In the genomic region with DNA sequence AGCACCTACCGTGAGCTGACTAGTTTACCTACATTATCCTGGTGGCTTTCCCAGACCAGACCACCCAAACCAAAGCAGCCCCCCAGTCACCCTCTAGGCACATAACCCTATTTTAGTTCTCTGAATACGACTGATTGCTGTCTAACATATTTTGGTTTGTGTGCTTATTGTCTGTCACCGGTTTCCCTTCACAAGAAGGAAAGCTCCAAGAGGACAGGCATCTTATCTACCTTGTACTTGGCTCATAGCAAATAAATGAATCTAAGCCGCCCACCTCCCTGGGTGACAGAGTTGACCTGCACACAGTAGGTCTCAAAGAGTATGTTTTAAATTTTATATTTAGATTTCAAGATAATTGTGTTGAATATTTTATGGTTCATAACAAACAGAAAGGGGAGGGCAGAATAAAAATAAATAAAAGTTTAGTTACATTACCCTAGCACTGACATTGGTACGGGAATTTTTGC, we compare ENCODE assay signal across 8 cellular contexts. TPM values are rescaled to one million over a fixed set of nuclear protein-coding genes. Genes with fewer than 3 reads are reported as not detected.
DNase-seq lines count a peak whose midpoint lies in the region; ATAC-seq and TF ChIP-seq lines count a peak whose summit lies in the region.

No MANE protein-coding gene starts in this region.

- H3K27me3 Mint-ChIP-seq in T-helper 1 cell treated with Interleukin-12 subunit alpha and Interleukin-12 subunit beta and Interleukin-4 antibody, amounts not matched to agents 30 μg/mL and 1 μg/mL, for 36 hours (ENCODE audit: low read depth) = no peaks in the 10 kb centered on the region
- H3K27me3 Mint-ChIP-seq in activated naive CD8-positive, alpha-beta T cell = no peaks in the 10 kb centered on the region
- peaks cover 5 to 8% (median 6%) of the 10 kb centered on the region in 3 donors for H3K27me3 Mint-ChIP-seq in immature natural killer cell (ENCODE audit: low read depth in 3 of 3)

- peaks cover 51% of the 10 kb centered on the region for H3K4me1 Mint-ChIP-seq in T-helper 1 cell treated with Interleukin-12 subunit alpha and Interleukin-12 subunit beta and Interleukin-4 antibody, amounts not matched to agents 30 μg/mL and 1 μg/mL, for 36 hours (ENCODE audit: low read depth)
- H3K4me1 Mint-ChIP-seq in activated naive CD8-positive, alpha-beta T cell (ENCODE audit: low read depth) = peaks cover 63% of the 10 kb centered on the region
- peaks cover 44 to 71% of the 10 kb centered on the region in 2 donors for H3K4me1 Mint-ChIP-seq in immature natural killer cell

- peak overlapping the region; percentile 92 for H3K4me3 Mint-ChIP-seq in T-helper 1 cell treated with Interleukin-12 subunit alpha and Interleukin-12 subunit beta and Interleukin-4 antibody, amounts not matched to agents 30 μg/mL and 1 μg/mL, for 36 hours
- H3K4me3 Mint-ChIP-seq in activated naive CD8-positive, alpha-beta T cell = peak overlapping the region; percentile 92
- peak overlapping the region; percentile 86 to 92 (median 90) for H3K4me3 Mint-ChIP-seq in immature natural killer cell

- ATAC-seq in GM18517 (IDR thresholded peaks at IDR 0.05; ENCODE audit: unreplicated experiment) (no peak), GM21619 (IDR thresholded peaks at IDR 0.05; ENCODE audit: unreplicated experiment) (no peak)

- H3K27ac ChIP-seq in substantia nigra (ENCODE audit: low read depth, low read length, poor library complexity, severe bottlenecking) = peak overlapping the region; percentile 92

- peaks cover 11% of the 10 kb centered on the region for H3K9me3 Mint-ChIP-seq in T-helper 1 cell treated with Interleukin-12 subunit alpha and Interleukin-12 subunit beta and Interleukin-4 antibody, amounts not matched to agents 30 μg/mL and 1 μg/mL, for 36 hours
- peaks cover 5% of the 10 kb centered on the region for H3K9me3 Mint-ChIP-seq in activated naive CD8-positive, alpha-beta T cell (ENCODE audit: low read depth)
- peaks cover 0 to 5% (median 0%) of the 10 kb centered on the region in 6 donors for H3K9me3 Mint-ChIP-seq in immature natural killer cell

- no peak for DNase-seq in T-helper 1 cell
- peak in 1 of 3 donors; percentile 0 for DNase-seq in immature natural killer cell
- no peak for DNase-seq in substantia nigra (lab: John Stamatoyannopoulos, UW)
- DNase-seq in GM10266 (ENCODE audit: extremely low spot score) = no peak

- H3K27ac Mint-ChIP-seq in T-helper 1 cell treated with Interleukin-12 subunit alpha and Interleukin-12 subunit beta and Interleukin-4 antibody, amounts not matched to agents 30 μg/mL and 1 μg/mL, for 36 hours = peak overlapping the region; percentile 66
- H3K27ac Mint-ChIP-seq in activated naive CD8-positive, alpha-beta T cell = peak overlapping the region; percentile 58
- peak overlapping the region; percentile 81 to 97 (median 96) for H3K27ac Mint-ChIP-seq in immature natural killer cell

- no peak for TF ChIP-seq CTCF in GM10266 (IDR thresholded peaks at IDR 0.05; ENCODE audit: control insufficient read depth, insufficient read depth, low read depth, missing control alignments)

- peaks cover 45% of the 10 kb centered on the region for H3K36me3 Mint-ChIP-seq in T-helper 1 cell treated with Interleukin-12 subunit alpha and Interleukin-12 subunit beta and Interleukin-4 antibody, amounts not matched to agents 30 μg/mL and 1 μg/mL, for 36 hours (ENCODE audit: low read depth)
- H3K36me3 Mint-ChIP-seq in activated naive CD8-positive, alpha-beta T cell = peaks cover 13% of the 10 kb centered on the region
- peaks cover 11 to 22% (median 15%) of the 10 kb centered on the region in 3 donors for H3K36me3 Mint-ChIP-seq in immature natural killer cell

RNA-seq across cellular contexts. Expression of a gene that starts 0.9 kb away (rescaled TPM):
- polyA plus RNA-seq in immature natural killer cell = 100 to 1,000 TPM; 104 to 138 (median 108) TPM
